In genomic region chr11:102387056-102387781, GRCh38 we compare ENCODE assay signal across 17 cellular contexts. TPM values are rescaled to one million over a fixed set of nuclear protein-coding genes. Genes with fewer than 3 reads are reported as not detected.
DNase-seq lines count a peak whose midpoint lies in the region; ATAC-seq and TF ChIP-seq lines count a peak whose summit lies in the region.
"Had no signal": no experiment of that assay in that cellular context is flagged by ENCODE, and none has a peak within 500 bp of the region (broad histone marks: within the 10 kb centered on the region; RNA-seq: fewer than 3 reads in every experiment).

No MANE protein-coding gene starts in this region.

- H3K9me3 ChIP-seq in CD4-positive, alpha-beta T cell (ENCODE audit: control insufficient read depth, low read length): no peaks in the 10 kb centered on the region

- in situ Hi-C loops in GM13977 (cut with MboI; ENCODE audit: low pct_unique_long_range_greater_than_20kb, low sequenced_read_pairs, unreplicated experiment): loop anchor here (10.0 kb wide), 1 partner anchor 108 kb away; no protein-coding TSS in a partner anchor

- H3K4me3 Mint-ChIP-seq in activated T-cell treated with anti-CD3 and anti-CD28 coated beads, Interleukin-2, amount 50 U/mL, for 24 hours: no peak overlapping the region
- H3K4me3 Mint-ChIP-seq in CD4-positive, alpha-beta T cell: no peak overlapping the region
- no peak overlapping the region for H3K4me3 Mint-ChIP-seq in T-cell
- H3K4me3 Mint-ChIP-seq: IgD-negative memory B cell had no signal

- POLR2A ChIA-PET in CD4-positive, alpha-beta T cell (lab: Charles Lee): no interaction called here
- POLR2A ChIA-PET in T-cell (lab: Charles Lee): interaction anchor here in 1 of 2 donors (0.6 kb wide), 1 partner anchor 97 kb away, joined by 3 read pairs; no protein-coding TSS in a partner anchor

- CTCF ChIA-PET in CD4-positive, alpha-beta T cell (lab: Charles Lee): no interaction called here
- CTCF ChIA-PET in T-cell (lab: Charles Lee): interaction anchor here in 1 of 2 donors (0.7 kb wide), 1 partner anchor 99 kb away, joined by 6 read pairs; no protein-coding TSS in a partner anchor

- H3K9me3 Mint-ChIP-seq in activated T-cell treated with anti-CD3 and anti-CD28 coated beads, Interleukin-2, amount 50 U/mL, for 24 hours: no peaks in the 10 kb centered on the region
- H3K9me3 Mint-ChIP-seq in CD4-positive, alpha-beta T cell: peaks cover 3% of the 10 kb centered on the region
- no peaks in the 10 kb centered on the region for H3K9me3 Mint-ChIP-seq in T-cell
- H3K9me3 Mint-ChIP-seq: IgD-negative memory B cell had no signal

- TF ChIP-seq CTCF in CD4-positive, alpha-beta T cell (IDR thresholded peaks at IDR 0.05): no peak
- TF ChIP-seq CTCF in GM13977 (IDR thresholded peaks at IDR 0.05; ENCODE audit: extremely low read depth, insufficient read depth, missing control alignments): no peak

- intact Hi-C loops in CD4-positive, alpha-beta T cell (cut with DNase I, micrococcal nuclease): no loop called here

- peaks cover 76% of the 10 kb centered on the region for H3K36me3 Mint-ChIP-seq in activated T-cell treated with anti-CD3 and anti-CD28 coated beads, Interleukin-2, amount 50 U/mL, for 24 hours (ENCODE audit: low read depth)
- peaks cover 78% of the 10 kb centered on the region for H3K36me3 Mint-ChIP-seq in CD4-positive, alpha-beta T cell (ENCODE audit: low read depth)
- peaks cover 61% of the 10 kb centered on the region for H3K36me3 Mint-ChIP-seq in T-cell

- H3K4me1 Mint-ChIP-seq in activated T-cell treated with anti-CD3 and anti-CD28 coated beads, Interleukin-2, amount 50 U/mL, for 24 hours (ENCODE audit: low read depth): peaks cover 47% of the 10 kb centered on the region
- H3K4me1 Mint-ChIP-seq in CD4-positive, alpha-beta T cell (ENCODE audit: low read depth): peaks cover 41% of the 10 kb centered on the region
- H3K4me1 Mint-ChIP-seq in T-cell: peaks cover 30 to 45% (median 40%) of the 10 kb centered on the region in 3 donors

- H3K27ac ChIP-seq in CD4-positive, alpha-beta T cell (ENCODE audit: low read depth, low read length): no peak overlapping the region
- H3K27ac ChIP-seq: C4-2B had no signal

- no peak for ATAC-seq in CD4-positive, alpha-beta T cell (ENCODE audit: poor library complexity)
- no peak for ATAC-seq in T-cell (replicated peaks in 1 of 4)
- ATAC-seq: Right ventricle myocardium inferior had no signal

- no peaks in the 10 kb centered on the region for H3K27me3 Mint-ChIP-seq in activated T-cell treated with anti-CD3 and anti-CD28 coated beads, Interleukin-2, amount 50 U/mL, for 24 hours
- no peaks in the 10 kb centered on the region for H3K27me3 Mint-ChIP-seq in CD4-positive, alpha-beta T cell
- H3K27me3 Mint-ChIP-seq in T-cell: no peaks in the 10 kb centered on the region
- H3K27me3 Mint-ChIP-seq: IgD-negative memory B cell had no signal

- no peak for DNase-seq in activated T-cell treated with anti-CD3 and anti-CD28 coated beads, Interleukin-2, amount 50 U/mL, for 24 hours
- DNase-seq in activated T-cell treated with anti-CD3 and anti-CD28 coated beads, Interleukin-2, amount 50 U/mL, for 1 hour: no peak
- DNase-seq in CD4-positive, alpha-beta T cell: no peak
- no peak for DNase-seq in T-cell
- peak; percentile 40 for DNase-seq in iris pigment epithelial cell (ENCODE audit: low read depth)
- no peak for DNase-seq in SIG-M5 (lab: John Stamatoyannopoulos, UW)
- no peak for DNase-seq in GM13977 (ENCODE audit: low spot score)
- DNase-seq: AML-193, EL, GF-D8, Karpas-422, NCI-H1417, NCI-H187, NCI-H446 had no signal

- no peaks in the 10 kb centered on the region for H3K27me3 ChIP-seq in CD4-positive, alpha-beta T cell (ENCODE audit: control insufficient read depth, insufficient read depth, low read length)

- H3K27ac Mint-ChIP-seq in activated T-cell treated with anti-CD3 and anti-CD28 coated beads, Interleukin-2, amount 50 U/mL, for 24 hours: peak overlapping the region; percentile 34
- H3K27ac Mint-ChIP-seq in CD4-positive, alpha-beta T cell: peak overlapping the region; percentile 72
- H3K27ac Mint-ChIP-seq in T-cell: peak overlapping the region; percentile 63 to 82
- H3K27ac Mint-ChIP-seq: IgD-negative memory B cell had no signal

RNA-seq across cellular contexts. Expression of gene BIRC2, which starts 40.2 kb away (rescaled TPM):
- 100 to 1,000 TPM; 107 to 109 TPM for total RNA-seq in CD4-positive, alpha-beta T cell
- 100 to 1,000 TPM in 1 of 5 donors, 10 to 100 TPM in 4; 53.3 to 100 (median 60.8) TPM for total RNA-seq in T-cell
